In genomic region chr19:45385392-45386221, GRCh38 we compare ENCODE assay signal across 12 cellular contexts. TPM values are rescaled to one million over a fixed set of nuclear protein-coding genes. Genes with fewer than 3 reads are reported as not detected.
DNase-seq lines count a peak whose midpoint lies in the region; ATAC-seq and TF ChIP-seq lines count a peak whose summit lies in the region.
"Had no signal": no experiment of that assay in that cellular context is flagged by ENCODE, and none has a peak within 500 bp of the region (broad histone marks: within the 10 kb centered on the region; RNA-seq: fewer than 3 reads in every experiment).

No MANE protein-coding gene starts in this region.

- no peak overlapping the region for H2BK5ac ChIP-seq in IMR-90 (ENCODE audit: low read depth, low read length, poor library complexity, severe bottlenecking)

- H4K20me1 ChIP-seq in IMR-90 (ENCODE audit: insufficient read depth, low read length), result no peaks in the 10 kb centered on the region

- H3K18ac ChIP-seq in IMR-90 (ENCODE audit: low read depth, low read length), result no peak overlapping the region

- TF ChIP-seq CTCF in AG09309 (IDR thresholded peaks at IDR 0.05; ENCODE audit: control insufficient read depth, insufficient read depth, low read depth, low read length, missing control alignments), result no peak
- TF ChIP-seq CTCF in IMR-90 (conservative IDR thresholded peaks at IDR 0.05; ENCODE audit: low read depth, low read length), result no peak
- TF ChIP-seq CTCF in brain microvascular endothelial cell (IDR thresholded peaks at IDR 0.05; ENCODE audit: low read depth, low read length, missing control alignments), result no peak
- no peak for TF ChIP-seq CTCF in lung (IDR thresholded peaks at IDR 0.05; ENCODE audit: control extremely low read depth, extremely low read depth)
- TF ChIP-seq CTCF in Peyer's patch (IDR thresholded peaks at IDR 0.05), result no peak
- TF ChIP-seq CTCF in tibial nerve (IDR thresholded peaks at IDR 0.05), result no peak

- H2AK9ac ChIP-seq in IMR-90 (replicated peaks; ENCODE audit: low read depth, low read length, poor library complexity), result no peak overlapping the region

- 16% methylated on average over 43 of the region's 75 CpGs; no CpG with 5 or more reads in 1 of the 2 experiments for WGBS in IMR-90 (ENCODE audit: extremely low coverage in 2 of 2, insufficient read length in 1 of 2), 2 experiments
- 9 to 12% methylated on average over 73 to 75 of the region's 75 CpGs for WGBS in lung, 2 donors
- WGBS in tibial nerve, 2 donors, result 6 to 10% methylated on average over 20 to 33 of the region's 75 CpGs

- H2AFZ ChIP-seq in IMR-90 (replicated peaks; ENCODE audit: low read length, poor library complexity), result peak overlapping the region; percentile 78
- H2AFZ ChIP-seq: hepatocyte had no signal

- in situ Hi-C loops in IMR-90 (cut with MboI; ENCODE audit: low sequenced_read_pairs), result no loop called here
- in situ Hi-C loops in brain microvascular endothelial cell (cut with HindIII; ENCODE audit: low pct_ligation_motif_present, low sequenced_read_pairs), result no loop called here

- H3K23ac ChIP-seq in IMR-90 (ENCODE audit: low read depth, low read length), result no peak overlapping the region

- no peak overlapping the region for H2BK120ac ChIP-seq in IMR-90 (ENCODE audit: low read depth, low read length)

- no peak for TF ChIP-seq RAD21 in IMR-90 (IDR thresholded peaks at IDR 0.05; ENCODE audit: low read length)

- BruUV-seq in IMR-90 (replicated peaks; lab: Mats Ljungman, UMichigan), result no TSS peak

- H3K4me2 ChIP-seq in IMR-90 (ENCODE audit: low read depth, low read length), result peak overlapping the region; percentile 31; the same call in 1 of the 2 replicates
- H3K4me2 ChIP-seq: hepatocyte had no signal

- peak; percentile 35; the same call in 1 of the 2 replicates for ATAC-seq in IMR-90 (ENCODE audit: low read depth)
- peak; percentile 44 for ATAC-seq in lung (ENCODE audit: insufficient read depth, low FRiP score)
- ATAC-seq in HG02678 (IDR thresholded peaks at IDR 0.05; ENCODE audit: unreplicated experiment), result no peak

- peaks cover 25% of the 10 kb centered on the region for H3K27me3 Mint-ChIP-seq in activated CD4-positive, alpha-beta T cell treated with anti-CD3 and anti-CD28 coated beads, Interleukin-2, amount 10 ng/mL, durations not matched to agents 7 days and 5 days

- H3K36me3 ChIP-seq in IMR-90 (ENCODE audit: control insufficient read depth, insufficient read depth, low read length) (no peaks in the 10 kb centered on the region; the same call in 1 of the 2 replicates), brain microvascular endothelial cell (replicated peaks) (no peaks in the 10 kb centered on the region), lung (ENCODE audit: control insufficient read depth in 2 of 2, insufficient read depth in 2 of 2, low read length in 2 of 2) (no peaks in the 10 kb centered on the region), Peyer's patch (no peaks in the 10 kb centered on the region), tibial nerve (no peaks in the 10 kb centered on the region)

- no peak overlapping the region for H3K9ac ChIP-seq in IMR-90 (ENCODE audit: low read depth, low read length)

- H2BK20ac ChIP-seq in IMR-90 (ENCODE audit: low read depth, low read length), result no peak overlapping the region

- H3K4ac ChIP-seq in IMR-90 (ENCODE audit: low read depth, low read length), result no peak overlapping the region

- H4K5ac ChIP-seq in IMR-90 (ENCODE audit: low read depth, low read length), result no peak overlapping the region

- H4K91ac ChIP-seq in IMR-90 (ENCODE audit: insufficient read depth, low read depth, low read length), result no peak overlapping the region

- no peaks in the 10 kb centered on the region for H3K36me3 Mint-ChIP-seq in activated CD4-positive, alpha-beta T cell treated with anti-CD3 and anti-CD28 coated beads, Interleukin-2, amount 10 ng/mL, durations not matched to agents 7 days and 5 days (ENCODE audit: low read depth)

- no peak overlapping the region for H3K4me3 Mint-ChIP-seq in activated CD4-positive, alpha-beta T cell treated with anti-CD3 and anti-CD28 coated beads, Interleukin-2, amount 10 ng/mL, durations not matched to agents 7 days and 5 days

- CTCF ChIA-PET in IMR-90 (lab: Yijun Ruan, JAX), result no interaction called here
- CTCF ChIA-PET in activated CD4-positive, alpha-beta T cell treated with anti-CD3 and anti-CD28 coated beads, Interleukin-2, amount 10 ng/mL, durations not matched to agents 7 days and 5 days (lab: Charles Lee), result no interaction called here

- H3K56ac ChIP-seq in IMR-90 (ENCODE audit: extremely low read depth, insufficient read depth, low read length), result no peak overlapping the region

- no peak overlapping the region for H3K27ac Mint-ChIP-seq in activated CD4-positive, alpha-beta T cell treated with anti-CD3 and anti-CD28 coated beads, Interleukin-2, amount 10 ng/mL, durations not matched to agents 7 days and 5 days

- POLR2A ChIA-PET in IMR-90 (lab: Charles Lee; ENCODE audit: unreplicated experiment), result no interaction called here
- POLR2A ChIA-PET in activated CD4-positive, alpha-beta T cell treated with anti-CD3 and anti-CD28 coated beads, Interleukin-2, amount 10 ng/mL, durations not matched to agents 7 days and 5 days (lab: Charles Lee), result no interaction called here

- H3K27ac ChIP-seq in IMR-90 (ENCODE audit: insufficient read depth, low read length), result no peak overlapping the region
- H3K27ac ChIP-seq in brain microvascular endothelial cell, result no peak overlapping the region
- no peak overlapping the region for H3K27ac ChIP-seq in lung (ENCODE audit: low read depth in 1 of 2, low read length in 1 of 2)
- H3K27ac ChIP-seq in Peyer's patch, result no peak overlapping the region
- no peak overlapping the region for H3K27ac ChIP-seq in tibial nerve
- H3K27ac ChIP-seq: C4-2B, hepatocyte had no signal

- H2BK15ac ChIP-seq in IMR-90 (ENCODE audit: low read depth, low read length), result no peak overlapping the region

- H3K9me3 Mint-ChIP-seq in activated CD4-positive, alpha-beta T cell treated with anti-CD3 and anti-CD28 coated beads, Interleukin-2, amount 10 ng/mL, durations not matched to agents 7 days and 5 days, result no peaks in the 10 kb centered on the region

- H3K4me1 Mint-ChIP-seq in activated CD4-positive, alpha-beta T cell treated with anti-CD3 and anti-CD28 coated beads, Interleukin-2, amount 10 ng/mL, durations not matched to agents 7 days and 5 days, result no peaks in the 10 kb centered on the region

- H3K14ac ChIP-seq in IMR-90 (replicated peaks; ENCODE audit: low read depth, low read length), result 0 out of 2 replicates have a peak overlapping the region, but pooled peaks have one; percentile 23

- 0 out of 2 replicates have a peak, but pooled peaks cover 4% of the 10 kb centered on the region for H3K9me1 ChIP-seq in IMR-90 (ENCODE audit: insufficient read depth, low read length)

- H4K8ac ChIP-seq in IMR-90 (ENCODE audit: low read depth in 2 of 2, low read length in 2 of 2), result no peak overlapping the region

- no peak for DNase-seq in AG09309 (ENCODE audit: low read depth)
- DNase-seq in IMR-90, result no peak
- no peak for DNase-seq in brain microvascular endothelial cell
- no peak for DNase-seq in lung (ENCODE audit: low spot score)
- DNase-seq in Peyer's patch, result no peak
- no peak for DNase-seq in tibial nerve (ENCODE audit: low spot score in 2 of 2)
- DNase-seq in activated CD4-positive, alpha-beta T cell treated with anti-CD3 and anti-CD28 coated beads, Interleukin-2, amount 10 ng/mL, durations not matched to agents 7 days and 5 days, result no peak
- DNase-seq: amniotic stem cell, NCI-H2171 treated with DMSO at 0.1 percent for 48 hours had no signal

- no peaks in the 10 kb centered on the region for H3K79me1 ChIP-seq in IMR-90 (ENCODE audit: low read depth in 1 of 2, low read length in 2 of 2)

- H2AK5ac ChIP-seq in IMR-90 (ENCODE audit: low read depth, low read length), result peak overlapping the region; percentile 73; the same call in 1 of the 2 replicates

- H3K9me3 ChIP-seq in IMR-90 (ENCODE audit: control insufficient read depth, insufficient read depth, low read length) (no peaks in the 10 kb centered on the region), lung (ENCODE audit: control insufficient read depth in 2 of 2, insufficient read depth in 1 of 2, low read length in 1 of 2) (no peaks in the 10 kb centered on the region), Peyer's patch (no peaks in the 10 kb centered on the region), tibial nerve (no peaks in the 10 kb centered on the region)

- intact Hi-C loops in IMR-90 (cut with micrococcal nuclease), result no loop called here

- TF ChIP-seq POLR2A in IMR-90 (IDR thresholded peaks at IDR 0.05; ENCODE audit: low read depth, low read length), result no peak
- TF ChIP-seq POLR2A in Peyer's patch (IDR thresholded peaks at IDR 0.05), result no peak
- no peak for TF ChIP-seq POLR2A in tibial nerve (IDR thresholded peaks at IDR 0.05)

- H3K4me1 ChIP-seq in IMR-90 (ENCODE audit: control insufficient read depth, insufficient read depth, low read length) (peaks cover 5% of the 10 kb centered on the region), lung (ENCODE audit: control insufficient read depth in 2 of 2, insufficient read depth in 2 of 2, low read length in 2 of 2) (peaks cover 0 to 8% of the 10 kb centered on the region in 2 donors), Peyer's patch (no peaks in the 10 kb centered on the region), tibial nerve (peaks cover 0 to 11% (median 4%) of the 10 kb centered on the region in 4 donors)

- H3K27me3 ChIP-seq in IMR-90 (ENCODE audit: control insufficient read depth, insufficient read depth, low read length), result no peaks in the 10 kb centered on the region
- no peaks in the 10 kb centered on the region for H3K27me3 ChIP-seq in brain microvascular endothelial cell (replicated peaks)
- no peaks in the 10 kb centered on the region for H3K27me3 ChIP-seq in lung (ENCODE audit: control insufficient read depth, insufficient read depth)
- peaks cover 0 to 17% of the 10 kb centered on the region in 2 donors for H3K27me3 ChIP-seq in Peyer's patch
- peaks cover 0 to 26% of the 10 kb centered on the region in 2 donors for H3K27me3 ChIP-seq in tibial nerve

- dilution Hi-C loops in IMR-90 (cut with HindIII; ENCODE audit: low sequenced_read_pairs, unreplicated experiment), result no loop called here

- H3K4me3 ChIP-seq in AG09309 (ENCODE audit: control insufficient read depth, low read depth, low read length) (peak overlapping the region; percentile 5), IMR-90 (ENCODE audit: insufficient read depth, low read depth, low read length) (no peak overlapping the region), brain microvascular endothelial cell (ENCODE audit: low read depth, low read length) (peak overlapping the region; percentile 22), lung (no peak overlapping the region), Peyer's patch (no peak overlapping the region), tibial nerve (no peak overlapping the region)
- H3K4me3 ChIP-seq: hepatocyte had no signal

- TF ChIP-seq EP300 in tibial nerve (IDR thresholded peaks at IDR 0.05), result no peak

RNA-seq across cellular contexts. Expression of gene ERCC2, which starts 15.2 kb away (rescaled TPM):
- total RNA-seq in IMR-90 (2012; rRNA removed) (26.7 and 30.6 TPM in 2 replicates), lung (10 to 100 TPM; 17.8 to 19.9 TPM), Peyer's patch (10 to 100 TPM; 12.3 to 23.9 (median 14.3) TPM), tibial nerve (10 to 100 TPM in 3 of 4 donors, 1 to 10 TPM in 1; 9.4 to 19.5 (median 17.6) TPM)
- polyA plus RNA-seq in IMR-90 (2012; rRNA removed) (66.5 and 75.6 TPM in 2 replicates), lung (10 to 100 TPM; 11.9 to 14.9 TPM)
- 51.6 and 67.4 TPM in 2 replicates for polyA plus RNA-seq in IMR-90 (2012; cell fraction: cytosol; rRNA removed)
- 119 and 274 TPM in 2 replicates for polyA plus RNA-seq in IMR-90 (2012; cell fraction: nucleus; rRNA removed; ENCODE audit: low replicate concordance)
- total RNA-seq in activated CD4-positive, alpha-beta T cell treated with anti-CD3 and anti-CD28 coated beads, Interleukin-2, amount 10 ng/mL, durations not matched to agents 7 days and 5 days, result 10 to 100 TPM; 17.3 to 21.4 TPM

RNA-seq across cellular contexts. Expression of gene PPP1R13L, which starts 19.3 kb away (rescaled TPM):
- total RNA-seq in IMR-90 (2012; rRNA removed) (0.56 and 3.0 TPM in 2 replicates), lung (10 to 100 TPM; 14.0 to 37.3 TPM), Peyer's patch (10 to 100 TPM; 16.5 to 53.9 (median 36.2) TPM), tibial nerve (10 to 100 TPM; 10.0 to 27.9 (median 17.1) TPM)
- polyA plus RNA-seq in IMR-90 (2012; rRNA removed) (11.6 and 13.3 TPM in 2 replicates), lung (10 to 100 TPM; 32.0 to 34.0 TPM)
- 11.6 and 19.4 TPM in 2 replicates for polyA plus RNA-seq in IMR-90 (2012; cell fraction: cytosol; rRNA removed)
- polyA plus RNA-seq in IMR-90 (2012; cell fraction: nucleus; rRNA removed; ENCODE audit: low replicate concordance), result 24.0 and 44.8 TPM in 2 replicates
- 10 to 100 TPM; 15.5 to 17.7 TPM for total RNA-seq in activated CD4-positive, alpha-beta T cell treated with anti-CD3 and anti-CD28 coated beads, Interleukin-2, amount 10 ng/mL, durations not matched to agents 7 days and 5 days

RNA-seq across cellular contexts. Expression of gene POLR1G, which starts 20.8 kb away (rescaled TPM):
- total RNA-seq in IMR-90 (2012; rRNA removed) (10.3 and 12.5 TPM in 2 replicates), lung (1 to 10 TPM; 3.6 to 8.3 TPM), Peyer's patch (10 to 100 TPM in 1 of 4 donors, 1 to 10 TPM in 2, under 1 TPM in 1; 0.88 to 10.7 (median 2.5) TPM), tibial nerve (10 to 100 TPM in 1 of 4 donors, 1 to 10 TPM in 3; 2.2 to 10.8 (median 6.2) TPM)
- polyA plus RNA-seq in IMR-90 (2012; rRNA removed) (8.0 and 8.8 TPM in 2 replicates), lung (1 to 10 TPM; 5.2 to 6.6 TPM)
- 3.3 and 3.9 TPM in 2 replicates for polyA plus RNA-seq in IMR-90 (2012; cell fraction: cytosol; rRNA removed)
- polyA plus RNA-seq in IMR-90 (2012; cell fraction: nucleus; rRNA removed; ENCODE audit: low replicate concordance), result 2.0 and 2.1 TPM in 2 replicates
- total RNA-seq in activated CD4-positive, alpha-beta T cell treated with anti-CD3 and anti-CD28 coated beads, Interleukin-2, amount 10 ng/mL, durations not matched to agents 7 days and 5 days, result 1 to 10 TPM; 7.0 to 7.4 TPM

RNA-seq across cellular contexts. Expression of gene ERCC1, which starts 38.1 kb away (rescaled TPM):
- total RNA-seq in IMR-90 (2012; rRNA removed) (76.9 and 84.2 TPM in 2 replicates), lung (10 to 100 TPM; 72.4 to 82.3 TPM), Peyer's patch (10 to 100 TPM; 39.9 to 69.3 (median 52.5) TPM), tibial nerve (100 to 1,000 TPM in 2 of 4 donors, 10 to 100 TPM in 2; 95.5 to 161 (median 99.2) TPM)
- polyA plus RNA-seq in IMR-90 (2012; rRNA removed) (132 and 153 TPM in 2 replicates), lung (10 to 100 TPM; 53.2 to 54.0 TPM)
- 113 and 118 TPM in 2 replicates for polyA plus RNA-seq in IMR-90 (2012; cell fraction: cytosol; rRNA removed)
- polyA plus RNA-seq in IMR-90 (2012; cell fraction: nucleus; rRNA removed; ENCODE audit: low replicate concordance), result 152 and 183 TPM in 2 replicates
- 10 to 100 TPM; 59.9 to 66.1 TPM for total RNA-seq in activated CD4-positive, alpha-beta T cell treated with anti-CD3 and anti-CD28 coated beads, Interleukin-2, amount 10 ng/mL, durations not matched to agents 7 days and 5 days

RNA-seq across cellular contexts. Expression of gene KLC3, which starts 45.1 kb away (rescaled TPM):
- total RNA-seq in IMR-90 (2012; rRNA removed) (under 0.01 and 0.18 TPM in 2 replicates), lung (1 to 10 TPM; 1.1 to 1.6 TPM), Peyer's patch (not detected), tibial nerve (not detected)
- polyA plus RNA-seq in IMR-90 (2012; rRNA removed) (0.09 and 0.14 TPM in 2 replicates), lung (1 to 10 TPM in 1 of 2 donors, under 1 TPM in 1; 0.80 to 2.2 TPM)
- 0.19 and 0.22 TPM in 2 replicates for polyA plus RNA-seq in IMR-90 (2012; cell fraction: cytosol; rRNA removed)
- polyA plus RNA-seq in IMR-90 (2012; cell fraction: nucleus; rRNA removed; ENCODE audit: low replicate concordance), result 0.11 and 0.24 TPM in 2 replicates
- not detected for total RNA-seq in activated CD4-positive, alpha-beta T cell treated with anti-CD3 and anti-CD28 coated beads, Interleukin-2, amount 10 ng/mL, durations not matched to agents 7 days and 5 days

Comparison
In these comparisons a context has a peak if more than half of its experiments do, and no peak if none do; other contexts are left out.
1. H3K4me3 ChIP-seq: peak in AG09309 (single experiment) and brain microvascular endothelial cell (single experiment); none in IMR-90 (single experiment), lung (single experiment), Peyer's patch (0 of 4) and tibial nerve (0 of 4).